ENCODE assay signal across 2 cellular contexts in the genomic region with DNA sequence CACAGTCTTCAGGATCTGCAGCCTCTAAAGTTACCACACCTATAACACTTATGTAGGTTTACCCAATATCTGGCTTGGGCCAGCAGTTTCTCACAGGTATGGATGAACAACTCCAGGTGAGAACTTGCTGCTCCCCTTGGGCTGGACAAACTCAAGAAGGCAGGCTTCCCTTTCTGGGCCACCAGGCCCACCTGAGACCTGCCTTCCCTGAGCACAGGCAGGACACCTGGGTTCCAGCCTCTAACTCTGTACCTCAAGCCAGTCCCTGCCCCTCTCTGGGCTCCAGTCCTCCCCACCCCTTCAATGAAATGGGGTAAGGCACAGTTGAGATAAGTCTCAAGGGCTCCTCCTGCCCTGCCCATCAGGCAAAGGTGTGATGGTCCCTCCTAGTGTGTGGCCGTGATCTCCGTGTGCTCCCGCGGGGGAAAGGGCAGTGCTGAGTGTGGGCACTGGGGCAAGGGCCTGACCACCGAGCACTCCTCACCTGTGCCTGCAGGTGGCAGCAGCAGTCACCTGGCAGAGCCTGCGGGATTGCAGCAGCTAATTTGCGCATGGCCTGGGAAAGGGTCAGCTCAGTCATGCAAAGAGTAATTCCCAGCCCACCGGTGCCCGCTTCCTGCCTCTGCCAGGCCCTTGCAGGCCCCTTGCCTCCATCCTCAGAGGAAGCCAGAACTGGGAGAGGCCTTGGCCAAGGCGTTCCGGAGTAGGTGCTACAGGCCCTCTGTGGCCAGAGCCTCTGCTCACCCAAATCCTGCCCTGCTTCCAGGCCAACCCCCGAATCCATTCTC.
TF ChIP-seq lines count a peak whose summit lies in the region.

No MANE protein-coding gene starts in this region.

TF ChIP-seq in Ishikawa, 13 proteins besides CTCF, POLR2A, EP300 and RAD21 (continued from another document):
- TF ChIP-seq REST (IDR thresholded peaks at IDR 0.05; ENCODE audit: low read depth) (no peak), TAF1 (IDR thresholded peaks at IDR 0.05; ENCODE audit: low read depth) (no peak), TCF12 (IDR thresholded peaks at IDR 0.05; ENCODE audit: low read depth) (no peak; the same call in none of the 2 replicates)

TF ChIP-seq in WTC11, 78 proteins besides CTCF, POLR2A, EP300 and RAD21 (continued from another document):
- TF ChIP-seq, protein P1, sequence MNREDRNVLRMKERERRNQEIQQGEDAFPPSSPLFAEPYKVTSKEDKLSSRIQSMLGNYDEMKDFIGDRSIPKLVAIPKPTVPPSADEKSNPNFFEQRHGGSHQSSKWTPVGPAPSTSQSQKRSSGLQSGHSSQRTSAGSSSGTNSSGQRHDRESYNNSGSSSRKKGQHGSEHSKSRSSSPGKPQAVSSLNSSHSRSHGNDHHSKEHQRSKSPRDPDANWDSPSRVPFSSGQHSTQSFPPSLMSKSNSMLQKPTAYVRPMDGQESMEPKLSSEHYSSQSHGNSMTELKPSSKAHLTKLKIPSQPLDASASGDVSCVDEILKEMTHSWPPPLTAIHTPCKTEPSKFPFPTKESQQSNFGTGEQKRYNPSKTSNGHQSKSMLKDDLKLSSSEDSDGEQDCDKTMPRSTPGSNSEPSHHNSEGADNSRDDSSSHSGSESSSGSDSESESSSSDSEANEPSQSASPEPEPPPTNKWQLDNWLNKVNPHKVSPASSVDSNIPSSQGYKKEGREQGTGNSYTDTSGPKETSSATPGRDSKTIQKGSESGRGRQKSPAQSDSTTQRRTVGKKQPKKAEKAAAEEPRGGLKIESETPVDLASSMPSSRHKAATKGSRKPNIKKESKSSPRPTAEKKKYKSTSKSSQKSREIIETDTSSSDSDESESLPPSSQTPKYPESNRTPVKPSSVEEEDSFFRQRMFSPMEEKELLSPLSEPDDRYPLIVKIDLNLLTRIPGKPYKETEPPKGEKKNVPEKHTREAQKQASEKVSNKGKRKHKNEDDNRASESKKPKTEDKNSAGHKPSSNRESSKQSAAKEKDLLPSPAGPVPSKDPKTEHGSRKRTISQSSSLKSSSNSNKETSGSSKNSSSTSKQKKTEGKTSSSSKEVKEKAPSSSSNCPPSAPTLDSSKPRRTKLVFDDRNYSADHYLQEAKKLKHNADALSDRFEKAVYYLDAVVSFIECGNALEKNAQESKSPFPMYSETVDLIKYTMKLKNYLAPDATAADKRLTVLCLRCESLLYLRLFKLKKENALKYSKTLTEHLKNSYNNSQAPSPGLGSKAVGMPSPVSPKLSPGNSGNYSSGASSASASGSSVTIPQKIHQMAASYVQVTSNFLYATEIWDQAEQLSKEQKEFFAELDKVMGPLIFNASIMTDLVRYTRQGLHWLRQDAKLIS (CRISPR knock-in tag; IDR thresholded peaks at IDR 0.05; ENCODE audit: borderline replicate concordance) = no peak
- TF ChIP-seq ZMAT4 (CRISPR knock-in tag; IDR thresholded peaks at IDR 0.05) (no peak), GTF2I (CRISPR knock-in tag; conservative IDR thresholded peaks at IDR 0.05) (no peak), HMGA2 (CRISPR knock-in tag; IDR thresholded peaks at IDR 0.05) (no peak), SP1 (CRISPR knock-in tag; conservative IDR thresholded peaks at IDR 0.05) (no peak), MAX (CRISPR knock-in tag; IDR thresholded peaks at IDR 0.05) (peak; percentile 70), ZNF219 (CRISPR knock-in tag; IDR thresholded peaks at IDR 0.05; ENCODE audit: borderline replicate concordance) (no peak), IRF1 (CRISPR knock-in tag; IDR thresholded peaks at IDR 0.05) (no peak), ZNF138 (CRISPR knock-in tag; conservative IDR thresholded peaks at IDR 0.05) (no peak), ERG (CRISPR knock-in tag; IDR thresholded peaks at IDR 0.05) (no peak), JUN (CRISPR knock-in tag; IDR thresholded peaks at IDR 0.05) (no peak), CREB1 (CRISPR knock-in tag; IDR thresholded peaks at IDR 0.05) (no peak), GABPB1 (CRISPR knock-in tag; IDR thresholded peaks at IDR 0.05) (peak; percentile 85), CREM (CRISPR knock-in tag; IDR thresholded peaks at IDR 0.05) (no peak)
- TF ChIP-seq, protein P2, sequence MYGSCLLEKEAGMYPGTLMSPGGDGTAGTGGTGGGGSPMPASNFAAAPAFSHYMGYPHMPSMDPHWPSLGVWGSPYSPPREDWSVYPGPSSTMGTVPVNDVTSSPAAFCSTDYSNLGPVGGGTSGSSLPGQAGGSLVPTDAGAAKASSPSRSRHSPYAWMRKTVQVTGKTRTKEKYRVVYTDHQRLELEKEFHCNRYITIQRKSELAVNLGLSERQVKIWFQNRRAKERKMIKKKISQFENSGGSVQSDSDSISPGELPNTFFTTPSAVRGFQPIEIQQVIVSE (CRISPR knock-in tag; IDR thresholded peaks at IDR 0.05; ENCODE audit: borderline replicate concordance) = no peak
- TF ChIP-seq, protein P3, sequence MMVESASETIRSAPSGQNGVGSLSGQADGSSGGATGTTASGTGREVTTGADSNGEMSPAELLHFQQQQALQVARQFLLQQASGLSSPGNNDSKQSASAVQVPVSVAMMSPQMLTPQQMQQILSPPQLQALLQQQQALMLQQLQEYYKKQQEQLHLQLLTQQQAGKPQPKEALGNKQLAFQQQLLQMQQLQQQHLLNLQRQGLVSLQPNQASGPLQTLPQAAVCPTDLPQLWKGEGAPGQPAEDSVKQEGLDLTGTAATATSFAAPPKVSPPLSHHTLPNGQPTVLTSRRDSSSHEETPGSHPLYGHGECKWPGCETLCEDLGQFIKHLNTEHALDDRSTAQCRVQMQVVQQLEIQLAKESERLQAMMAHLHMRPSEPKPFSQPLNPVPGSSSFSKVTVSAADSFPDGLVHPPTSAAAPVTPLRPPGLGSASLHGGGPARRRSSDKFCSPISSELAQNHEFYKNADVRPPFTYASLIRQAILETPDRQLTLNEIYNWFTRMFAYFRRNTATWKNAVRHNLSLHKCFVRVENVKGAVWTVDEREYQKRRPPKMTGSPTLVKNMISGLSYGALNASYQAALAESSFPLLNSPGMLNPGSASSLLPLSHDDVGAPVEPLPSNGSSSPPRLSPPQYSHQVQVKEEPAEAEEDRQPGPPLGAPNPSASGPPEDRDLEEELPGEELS (CRISPR knock-in tag; IDR thresholded peaks at IDR 0.05) = no peak
